In genomic region chr15:70236306-70237103, GRCh38 we compare ENCODE assay signal across 13 cellular contexts.
DNase-seq lines count a peak whose midpoint lies in the region; ATAC-seq and TF ChIP-seq lines count a peak whose summit lies in the region.
"Had no signal": no experiment of that assay in that cellular context is flagged by ENCODE, and none has a peak within 500 bp of the region (broad histone marks: within the 10 kb centered on the region; RNA-seq: fewer than 3 reads in every experiment).

No MANE protein-coding gene starts in this region.

- peaks cover 10% of the 10 kb centered on the region for H3K9me3 Mint-ChIP-seq in activated CD8-positive, alpha-beta memory T cell treated with anti-CD3 and anti-CD28 coated beads, Interleukin-2, amount 10 ng/mL, durations not matched to agents 7 days and 5 days (ENCODE audit: low read depth)

- H3K27me3 Mint-ChIP-seq in activated CD8-positive, alpha-beta memory T cell treated with anti-CD3 and anti-CD28 coated beads, Interleukin-2, amount 10 ng/mL, durations not matched to agents 7 days and 5 days, result peaks cover 23% of the 10 kb centered on the region

- H3K4me3 Mint-ChIP-seq in activated CD8-positive, alpha-beta memory T cell treated with anti-CD3 and anti-CD28 coated beads, Interleukin-2, amount 10 ng/mL, durations not matched to agents 7 days and 5 days, result no peak overlapping the region
- H3K4me3 Mint-ChIP-seq: CD4-positive, CD25-positive, alpha-beta regulatory T cell; stimulated activated naive CD8-positive, alpha-beta T cell treated with anti-CD3 and anti-CD28 coated beads, Interleukin-15, Interleukin-2, amounts not matched to agents 100 ng/mL and 50 ng/mL, for 24 hours had no signal

- no peak overlapping the region for H3K4me3 ChIP-seq in epithelial cell of esophagus (ENCODE audit: low read length)
- no peak overlapping the region for H3K4me3 ChIP-seq in skeletal muscle cell (ENCODE audit: low read depth, low read length)
- H3K4me3 ChIP-seq: hepatocyte, K562 had no signal

- peaks cover 10% of the 10 kb centered on the region for H3K36me3 Mint-ChIP-seq in activated CD8-positive, alpha-beta memory T cell treated with anti-CD3 and anti-CD28 coated beads, Interleukin-2, amount 10 ng/mL, durations not matched to agents 7 days and 5 days
- H3K36me3 Mint-ChIP-seq: CD4-positive, CD25-positive, alpha-beta regulatory T cell had no signal

- H3K27ac Mint-ChIP-seq in activated CD8-positive, alpha-beta memory T cell treated with anti-CD3 and anti-CD28 coated beads, Interleukin-2, amount 10 ng/mL, durations not matched to agents 7 days and 5 days, result no peak overlapping the region
- H3K27ac Mint-ChIP-seq: CD4-positive, CD25-positive, alpha-beta regulatory T cell; stimulated activated naive CD8-positive, alpha-beta T cell treated with anti-CD3 and anti-CD28 coated beads, Interleukin-15, Interleukin-2, amounts not matched to agents 100 ng/mL and 50 ng/mL, for 24 hours had no signal

- DNase-seq in activated CD8-positive, alpha-beta memory T cell treated with anti-CD3 and anti-CD28 coated beads, Interleukin-2, amount 10 ng/mL, durations not matched to agents 7 days and 5 days, result no peak
- DNase-seq in activated CD8-positive, alpha-beta memory T cell treated with anti-CD3 and anti-CD28 coated beads, Interleukin-2, amount 50 U/mL, for 4 hours, result no peak
- DNase-seq in M059J (ENCODE audit: low read depth) (peak; percentile 74), epithelial cell of esophagus (ENCODE audit: low read depth) (peak; percentile 84), skeletal muscle cell (ENCODE audit: low read depth) (peak; percentile 81), NCI-H510A treated with DMSO at 0.1 percent for 48 hours (lab: John Stamatoyannopoulos, UW) (no peak), cerebellar nuclear complex (lab: John Stamatoyannopoulos, UW) (no peak)
- DNase-seq: CD4-positive, CD25-positive, alpha-beta regulatory T cell; NCI-H2171 treated with DMSO at 0.1 percent for 48 hours had no signal

- ATAC-seq in activated CD8-positive, alpha-beta memory T cell treated with anti-CD3 and anti-CD28 coated beads, Interleukin-2, amount 10 ng/mL, durations not matched to agents 7 days and 5 days, result peak; percentile 61
- no peak for ATAC-seq in HG03139 (IDR thresholded peaks at IDR 0.05; ENCODE audit: unreplicated experiment)
- ATAC-seq: K562 had no signal

- CTCF ChIA-PET in activated CD8-positive, alpha-beta memory T cell treated with anti-CD3 and anti-CD28 coated beads, Interleukin-2, amount 10 ng/mL, durations not matched to agents 7 days and 5 days (lab: Charles Lee), result interaction anchor here (1.4 kb wide), 1 partner anchor 16 kb away, joined by 4 read pairs; no protein-coding TSS in a partner anchor

- TF ChIP-seq CTCF in epithelial cell of esophagus (IDR thresholded peaks at IDR 0.05; ENCODE audit: insufficient read depth, low read depth, low read length, missing control alignments), result no peak

- H3K4me1 Mint-ChIP-seq in activated CD8-positive, alpha-beta memory T cell treated with anti-CD3 and anti-CD28 coated beads, Interleukin-2, amount 10 ng/mL, durations not matched to agents 7 days and 5 days, result peaks cover 42% of the 10 kb centered on the region

Comparison
In these comparisons a context has a peak if more than half of its experiments do, and no peak if none do; other contexts are left out.
1. DNase-seq: peak in M059J (single experiment), epithelial cell of esophagus (single experiment) and skeletal muscle cell (single experiment); none in activated CD8-positive, alpha-beta memory T cell treated with anti-CD3 and anti-CD28 coated beads, Interleukin-2, amount 10 ng/mL, durations not matched to agents 7 days and 5 days (single experiment), activated CD8-positive, alpha-beta memory T cell treated with anti-CD3 and anti-CD28 coated beads, Interleukin-2, amount 50 U/mL, for 4 hours (single experiment), NCI-H510A treated with DMSO at 0.1 percent for 48 hours (single experiment) and cerebellar nuclear complex (0 of 2).